ENCODE assay signal across 16 cellular contexts in the genomic region with DNA sequence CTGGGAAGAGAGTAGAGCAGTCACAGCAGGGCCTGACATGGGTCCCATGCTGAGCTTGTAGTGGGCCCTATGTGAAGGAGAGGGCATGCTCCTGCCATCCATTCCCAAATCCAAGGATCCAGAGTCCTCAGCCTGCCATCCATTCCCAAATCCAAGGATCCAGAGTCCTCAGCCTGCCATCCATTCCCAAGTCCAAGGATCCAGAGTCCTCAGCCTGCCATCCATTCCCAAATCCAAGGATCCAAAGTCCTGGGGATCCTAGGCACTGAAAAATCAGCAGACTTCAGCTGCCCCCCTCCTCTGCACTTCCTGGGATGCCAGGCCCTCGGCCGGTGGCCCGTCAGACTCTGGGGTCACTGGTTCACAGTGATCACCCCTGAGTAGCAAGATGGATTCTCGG. TPM values are rescaled to one million over a fixed set of nuclear protein-coding genes. Genes with fewer than 3 reads are reported as not detected.
DNase-seq lines count a peak whose midpoint lies in the region; ATAC-seq and TF ChIP-seq lines count a peak whose summit lies in the region.
"Had no signal": no experiment of that assay in that cellular context is flagged by ENCODE, and none has a peak within 500 bp of the region (broad histone marks: within the 10 kb centered on the region; RNA-seq: fewer than 3 reads in every experiment).

No MANE protein-coding gene starts in this region.

- no peak for TF ChIP-seq POLR2A in spleen (IDR thresholded peaks at IDR 0.05)

- peaks cover 7% of the 10 kb centered on the region; the same call in 1 of the 2 replicates for H3K36me3 ChIP-seq in BLaER1
- H3K36me3 ChIP-seq in BLaER1 treated with 17β-estradiol and CSF1 and Interleukin-3, amounts not matched to agents 10 nM and 100 nM: peaks cover 0 to 10% (median 0%) of the 10 kb centered on the region in 11 experiments; a peak in 2 of 22 replicates
- no peaks in the 10 kb centered on the region for H3K36me3 ChIP-seq in adipocyte (ENCODE audit: control insufficient read depth, insufficient read depth, low read length, severe bottlenecking)
- H3K36me3 ChIP-seq in neuronal stem cell (replicated peaks in 1 of 2; ENCODE audit: control insufficient read depth in 2 of 2, insufficient read depth in 2 of 2, low read length in 2 of 2): peaks cover 0 to 3% of the 10 kb centered on the region in 2 donors
- H3K36me3 ChIP-seq in upper lobe of right lung: no peaks in the 10 kb centered on the region
- H3K36me3 ChIP-seq in spleen: no peaks in the 10 kb centered on the region

- H2BK5ac ChIP-seq in neuronal stem cell (ENCODE audit: low read length): no peak overlapping the region

- H3K4me1 ChIP-seq in BLaER1: peaks cover 63% of the 10 kb centered on the region
- H3K4me1 ChIP-seq in BLaER1 treated with 17β-estradiol and CSF1 and Interleukin-3, amounts not matched to agents 10 nM and 100 nM: peaks cover 41 to 62% (median 49%) of the 10 kb centered on the region in 10 experiments
- peaks cover 24% of the 10 kb centered on the region for H3K4me1 ChIP-seq in adipocyte (ENCODE audit: control insufficient read depth, insufficient read depth, low read length)
- H3K4me1 ChIP-seq in neuronal stem cell (ENCODE audit: control insufficient read depth in 2 of 2, insufficient read depth in 1 of 2, low read depth in 1 of 2, low read length in 2 of 2): peaks cover 6 to 13% of the 10 kb centered on the region in 2 donors
- H3K4me1 ChIP-seq in upper lobe of right lung: peaks cover 17% of the 10 kb centered on the region
- peaks cover 3 to 30% (median 13%) of the 10 kb centered on the region in 6 donors for H3K4me1 ChIP-seq in spleen
- H3K4me1 ChIP-seq: A549 had no signal

- H4K8ac ChIP-seq in neuronal stem cell (ENCODE audit: low read depth, low read length): no peak overlapping the region

- H3K79me1 ChIP-seq in neuronal stem cell (ENCODE audit: low read depth, low read length): no peaks in the 10 kb centered on the region

- no peak overlapping the region for H3K14ac ChIP-seq in neuronal stem cell (ENCODE audit: low read length)

- ATAC-seq in upper lobe of right lung: no peak
- no peak for ATAC-seq in T-cell (replicated peaks in 1 of 4)
- ATAC-seq: A549 had no signal

- no peak overlapping the region for H3K23ac ChIP-seq in neuronal stem cell (ENCODE audit: low read depth, low read length, poor library complexity)

- H3K27me3 Mint-ChIP-seq in activated naive CD4-positive, alpha-beta T cell treated with anti-CD3 and anti-CD28 coated beads, Interleukin-2, amount 10 ng/mL, durations not matched to agents 7 days and 5 days: no peaks in the 10 kb centered on the region
- H3K27me3 Mint-ChIP-seq in T-cell: no peaks in the 10 kb centered on the region
- H3K27me3 Mint-ChIP-seq: CD4-positive, alpha-beta T cell had no signal

- no CpG with 5 or more reads among the region's 4 CpGs for WGBS in neuronal stem cell (ENCODE audit: extremely low coverage in 2 of 2, insufficient read length in 2 of 2, insufficient replicate concordance in 1 of 2), 2 donors
- WGBS in spleen, 5 donors: 82 to 94% (median 85%) methylated on average over 4 of the region's 4 CpGs

- no peak overlapping the region for H3K4me3 ChIP-seq in BLaER1
- no peak overlapping the region for H3K4me3 ChIP-seq in BLaER1 treated with 17β-estradiol and CSF1 and Interleukin-3, amounts not matched to agents 10 nM and 100 nM
- peak overlapping the region; percentile 3 for H3K4me3 ChIP-seq in adipocyte (ENCODE audit: low read length)
- no peak overlapping the region for H3K4me3 ChIP-seq in neuronal stem cell (ENCODE audit: low read length in 2 of 2)
- no peak overlapping the region for H3K4me3 ChIP-seq in upper lobe of right lung
- no peak overlapping the region for H3K4me3 ChIP-seq in spleen
- H3K4me3 ChIP-seq: A549 had no signal

- H2AFZ ChIP-seq in neuronal stem cell (ENCODE audit: low read length): no peak overlapping the region

- DNase-seq in adipocyte (ENCODE audit: low read depth) (no peak), neuronal stem cell (ENCODE audit: low spot score) (no peak), upper lobe of right lung (no peak), T-cell (no peak), spleen (no peak)
- no peak for DNase-seq in activated naive CD4-positive, alpha-beta T cell treated with anti-CD3 and anti-CD28 coated beads, Interleukin-2, amount 10 ng/mL, durations not matched to agents 7 days and 5 days
- DNase-seq: Calu3; CD4-positive, alpha-beta T cell; DMS153; DMS79 treated with DMSO at 0.1 percent for 48 hours; EL; GOT3; H9 had no signal

- peak overlapping the region; percentile 18 for H2AK5ac ChIP-seq in neuronal stem cell (ENCODE audit: low read depth, low read length)

- no peaks in the 10 kb centered on the region for H3K9me3 Mint-ChIP-seq in activated naive CD4-positive, alpha-beta T cell treated with anti-CD3 and anti-CD28 coated beads, Interleukin-2, amount 10 ng/mL, durations not matched to agents 7 days and 5 days
- no peaks in the 10 kb centered on the region for H3K9me3 Mint-ChIP-seq in T-cell
- H3K9me3 Mint-ChIP-seq: CD4-positive, alpha-beta T cell; H9 had no signal

- H3K4me3 Mint-ChIP-seq in activated naive CD4-positive, alpha-beta T cell treated with anti-CD3 and anti-CD28 coated beads, Interleukin-2, amount 10 ng/mL, durations not matched to agents 7 days and 5 days: no peak overlapping the region
- H3K4me3 Mint-ChIP-seq in T-cell: no peak overlapping the region
- H3K4me3 Mint-ChIP-seq: CD4-positive, alpha-beta T cell; H9 had no signal

- no peak overlapping the region for H2BK12ac ChIP-seq in neuronal stem cell (ENCODE audit: low read length)

- no peak overlapping the region for H3K9ac ChIP-seq in BLaER1
- H3K9ac ChIP-seq in BLaER1 treated with 17β-estradiol and CSF1 and Interleukin-3, amounts not matched to agents 10 nM and 100 nM: peak overlapping the region in 2 of 11 experiments; percentile 9 to 22; a peak in 1 of 22 replicates
- no peak overlapping the region for H3K9ac ChIP-seq in adipocyte (ENCODE audit: low read length)
- no peak overlapping the region for H3K9ac ChIP-seq in neuronal stem cell (ENCODE audit: low read depth, low read length, poor library complexity)

- no peaks in the 10 kb centered on the region for H3K9me3 ChIP-seq in BLaER1
- H3K9me3 ChIP-seq in BLaER1 treated with 17β-estradiol and CSF1 and Interleukin-3, amounts not matched to agents 10 nM and 100 nM (replicated peaks in 1 of 11): peaks cover 0 to 3% (median 0%) of the 10 kb centered on the region in 11 experiments; a peak in 2 of 22 replicates
- no peaks in the 10 kb centered on the region for H3K9me3 ChIP-seq in adipocyte (ENCODE audit: control insufficient read depth, low read length)
- no peaks in the 10 kb centered on the region for H3K9me3 ChIP-seq in neuronal stem cell (replicated peaks in 1 of 2; ENCODE audit: control insufficient read depth in 2 of 2, insufficient read depth in 1 of 2, low read depth in 1 of 2, low read length in 2 of 2)
- no peaks in the 10 kb centered on the region for H3K9me3 ChIP-seq in upper lobe of right lung
- H3K9me3 ChIP-seq in spleen: no peaks in the 10 kb centered on the region
- H3K9me3 ChIP-seq: A549 had no signal

- TF ChIP-seq CTCF in upper lobe of right lung (IDR thresholded peaks at IDR 0.05) (no peak), spleen (IDR thresholded peaks at IDR 0.05 in 8 of 11, conservative IDR thresholded peaks at IDR 0.05 in 3 of 11) (no peak)

- no peaks in the 10 kb centered on the region for H4K20me1 ChIP-seq in BLaER1
- no peaks in the 10 kb centered on the region for H4K20me1 ChIP-seq in BLaER1 treated with 17β-estradiol and CSF1 and Interleukin-3, amounts not matched to agents 10 nM and 100 nM

- no peak overlapping the region for H4K91ac ChIP-seq in neuronal stem cell (ENCODE audit: low read depth, low read length, poor library complexity)

- H3K4me2 ChIP-seq in BLaER1 (peak overlapping the region; percentile 82), neuronal stem cell (ENCODE audit: insufficient read depth, low read length, poor library complexity, severe bottlenecking) (no peak overlapping the region)
- peak overlapping the region; percentile 66 to 95 (median 83) for H3K4me2 ChIP-seq in BLaER1 treated with 17β-estradiol and CSF1 and Interleukin-3, amounts not matched to agents 10 nM and 100 nM
- H3K4me2 ChIP-seq: A549 had no signal

- H2BK120ac ChIP-seq in neuronal stem cell (ENCODE audit: low read depth, low read length): no peak overlapping the region

- H3K27ac Mint-ChIP-seq in activated naive CD4-positive, alpha-beta T cell treated with anti-CD3 and anti-CD28 coated beads, Interleukin-2, amount 10 ng/mL, durations not matched to agents 7 days and 5 days: no peak overlapping the region
- no peak overlapping the region for H3K27ac Mint-ChIP-seq in T-cell
- H3K27ac Mint-ChIP-seq: CD4-positive, alpha-beta T cell had no signal

- intact Hi-C loops in upper lobe of right lung (cut with DNase I): no loop called here
- intact Hi-C loops in spleen (cut with DNase I; ENCODE audit: low total_unique reads): no loop called here

- no peak overlapping the region for H3K4ac ChIP-seq in neuronal stem cell (ENCODE audit: low read length)

- peaks cover 5% of the 10 kb centered on the region for H3K4me1 Mint-ChIP-seq in activated naive CD4-positive, alpha-beta T cell treated with anti-CD3 and anti-CD28 coated beads, Interleukin-2, amount 10 ng/mL, durations not matched to agents 7 days and 5 days
- no peaks in the 10 kb centered on the region for H3K4me1 Mint-ChIP-seq in T-cell

- H3K27me3 ChIP-seq in BLaER1: no peaks in the 10 kb centered on the region
- H3K27me3 ChIP-seq in BLaER1 treated with 17β-estradiol and CSF1 and Interleukin-3, amounts not matched to agents 10 nM and 100 nM: no peaks in the 10 kb centered on the region
- peaks cover 7% of the 10 kb centered on the region for H3K27me3 ChIP-seq in adipocyte (replicated peaks; ENCODE audit: control insufficient read depth, insufficient read depth, low read length)
- no peaks in the 10 kb centered on the region for H3K27me3 ChIP-seq in neuronal stem cell (ENCODE audit: control insufficient read depth in 3 of 3, insufficient read depth in 3 of 3, low read depth in 1 of 3, low read length in 3 of 3)
- H3K27me3 ChIP-seq in upper lobe of right lung: no peaks in the 10 kb centered on the region
- no peaks in the 10 kb centered on the region for H3K27me3 ChIP-seq in spleen (replicated peaks in 1 of 7)

- no peak overlapping the region for H3K18ac ChIP-seq in neuronal stem cell (ENCODE audit: low read length)

- H3K27ac ChIP-seq in BLaER1 (peak overlapping the region; percentile 88), neuronal stem cell (replicated peaks; ENCODE audit: low read length) (no peak overlapping the region), upper lobe of right lung (no peak overlapping the region), spleen (no peak overlapping the region)
- peak overlapping the region in 8 of 11 experiments; percentile 4 to 77 (median 68); a peak in 16 of 22 replicates for H3K27ac ChIP-seq in BLaER1 treated with 17β-estradiol and CSF1 and Interleukin-3, amounts not matched to agents 10 nM and 100 nM
- H3K27ac ChIP-seq: A549 had no signal

- peaks cover 1% of the 10 kb centered on the region for H3K36me3 Mint-ChIP-seq in activated naive CD4-positive, alpha-beta T cell treated with anti-CD3 and anti-CD28 coated beads, Interleukin-2, amount 10 ng/mL, durations not matched to agents 7 days and 5 days
- H3K36me3 Mint-ChIP-seq in T-cell: peaks cover 51% of the 10 kb centered on the region

- H2BK15ac ChIP-seq in neuronal stem cell (ENCODE audit: low read length): no peak overlapping the region

- POLR2A ChIA-PET in T-cell (lab: Charles Lee): no interaction called here

- CTCF ChIA-PET in activated naive CD4-positive, alpha-beta T cell treated with anti-CD3 and anti-CD28 coated beads, Interleukin-2, amount 10 ng/mL, durations not matched to agents 7 days and 5 days (lab: Charles Lee): interaction anchor here (1.9 kb wide), 1 partner anchor 15 kb away, joined by 6 read pairs; no protein-coding TSS in a partner anchor
- CTCF ChIA-PET in T-cell (lab: Charles Lee): no interaction called here

RNA-seq across cellular contexts. Expression of gene THBS4, which starts 33.6 kb away (rescaled TPM):
- polyA plus RNA-seq in neuronal stem cell (2013, experiment 1 of 2): 14.2 TPM
- 15.3 TPM for polyA plus RNA-seq in neuronal stem cell (2013, experiment 2 of 2)
- total RNA-seq in upper lobe of right lung (1.2 TPM), T-cell (1 to 10 TPM in 1 of 5 donors, under 1 TPM in 4; 0.15 to 1.1 (median 0.53) TPM), spleen (under 1 TPM; 0.34 to 0.97 (median 0.57) TPM)
- 1 to 10 TPM in 1 of 3 donors, under 1 TPM in 2; 0.46 to 1.1 (median 0.79) TPM for polyA plus RNA-seq in spleen

Comparison
In these comparisons a context has a peak if more than half of its experiments do, and no peak if none do; other contexts are left out.
1. H3K27ac ChIP-seq: peak in BLaER1 (single experiment) and BLaER1 treated with 17β-estradiol and CSF1 and Interleukin-3, amounts not matched to agents 10 nM and 100 nM (8 of 11); none in neuronal stem cell (single experiment), upper lobe of right lung (single experiment) and spleen (0 of 8).